In genomic region chr12:31959051-31959700, GRCh38 we compare ENCODE assay signal across 1 cellular context.
A peak's percentile ranks its signal among the peaks of the same experiment; 100 is the strongest.
TF ChIP-seq lines count a peak whose summit lies in the region.

RESF1 (plus strand) TSS chr12:31959415; CDS start chr12:31980956, 21,541 bp downstream.

TF ChIP-seq in K562, 482 proteins besides CTCF, POLR2A, EP300 and RAD21 (continued from another document and continues in another):
- peak in 1 of 2 experiments; percentile 29; a peak in 1 of 4 replicates for TF ChIP-seq ZMIZ1 (IDR thresholded peaks at IDR 0.05; ENCODE audit: low read depth in 2 of 2, low read length in 2 of 2)
- TF ChIP-seq TCF3 (CRISPR knock-in tag; IDR thresholded peaks at IDR 0.05) = peak; percentile 49; the same call in 1 of the 2 replicates
- no peak for TF ChIP-seq THRA (IDR thresholded peaks at IDR 0.05)
- peak; percentile 96 for TF ChIP-seq HMGN3 (IDR thresholded peaks at IDR 0.05; ENCODE audit: borderline replicate concordance, extremely low read depth, insufficient read length, low read depth, low read length)
- TF ChIP-seq L3MBTL2 (IDR thresholded peaks at IDR 0.05) = peak; percentile 87
- no peak for TF ChIP-seq NR0B1 (IDR thresholded peaks at IDR 0.05; ENCODE audit: partially characterized antibody)
- TF ChIP-seq NEUROD1 (IDR thresholded peaks at IDR 0.05; ENCODE audit: borderline replicate concordance, low read depth, low read length, partially characterized antibody) = peak; percentile 89
- peak; percentile 74 for TF ChIP-seq XRCC5 (IDR thresholded peaks at IDR 0.05; ENCODE audit: low read depth, low read length)
- TF ChIP-seq THAP12 (CRISPR knock-in tag; IDR thresholded peaks at IDR 0.05) = peak; percentile 58; the same call in 1 of the 2 replicates
- peak in 1 of 2 experiments; percentile 49; a peak in 2 of 4 replicates for TF ChIP-seq HDAC1 (IDR thresholded peaks at IDR 0.05)
- TF ChIP-seq POLR2H (tag; IDR thresholded peaks at IDR 0.05; ENCODE audit: low read depth) = peak; percentile 54
- peak in 1 of 2 experiments; percentile 8; a peak in 1 of 4 replicates for TF ChIP-seq FOXK2 (conservative IDR thresholded peaks at IDR 0.05 in 1 of 2, IDR thresholded peaks at IDR 0.05 in 1 of 2; ENCODE audit: low read depth in 2 of 2)
- no peak for TF ChIP-seq ZC3H11A (IDR thresholded peaks at IDR 0.05; ENCODE audit: low read depth, low read length)
- TF ChIP-seq SMARCE1 (IDR thresholded peaks at IDR 0.05) = peak; percentile 64
- no peak; the same call in 1 of the 2 replicates for TF ChIP-seq SP1 (CRISPR knock-in tag; IDR thresholded peaks at IDR 0.05)
- 0 out of 4 replicates have a peak, but pooled peaks of 1 of the 2 experiments have one; percentile 37 for TF ChIP-seq BCLAF1 (IDR thresholded peaks at IDR 0.05; ENCODE audit: borderline replicate concordance in 1 of 2, control insufficient read depth in 1 of 2, low read depth in 2 of 2, low read length in 1 of 2)
- TF ChIP-seq ZNF436 (CRISPR knock-in tag; IDR thresholded peaks at IDR 0.05) = no peak
- 0 out of 2 replicates have a peak, but pooled peaks have one; percentile 62 for TF ChIP-seq GATAD2A (IDR thresholded peaks at IDR 0.05)
- TF ChIP-seq TEAD1 (CRISPR knock-in tag; IDR thresholded peaks at IDR 0.05) = peak in 1 of 2 experiments; percentile 36; a peak in 3 of 4 replicates
- peak; percentile 67; the same call in 1 of the 2 replicates for TF ChIP-seq SIN3B (IDR thresholded peaks at IDR 0.05; ENCODE audit: low read depth)
- 0 out of 2 replicates have a peak, but pooled peaks have one; percentile 39 for TF ChIP-seq ZNF766 (CRISPR knock-in tag; conservative IDR thresholded peaks at IDR 0.05)
- no peak; the same call in 1 of the 2 replicates for TF ChIP-seq ARID4B (CRISPR knock-in tag; IDR thresholded peaks at IDR 0.05)
- peak; percentile 86 for TF ChIP-seq ELF1 (tag; IDR thresholded peaks at IDR 0.05)
- peak; percentile 67; the same call in 1 of the 2 replicates for TF ChIP-seq LEF1 (IDR thresholded peaks at IDR 0.05)
- TF ChIP-seq SOX6 (IDR thresholded peaks at IDR 0.05) = peak; percentile 78
- peak; percentile 63 for TF ChIP-seq VEZF1 (CRISPR knock-in tag; IDR thresholded peaks at IDR 0.05)
- TF ChIP-seq MAFK (IDR thresholded peaks at IDR 0.05; ENCODE audit: low read length) = peak; percentile 97
- peak; percentile 43 for TF ChIP-seq TAF9B (IDR thresholded peaks at IDR 0.05; ENCODE audit: partially characterized antibody)
- no peak for TF ChIP-seq ERF (CRISPR knock-in tag; IDR thresholded peaks at IDR 0.05)
- peak; percentile 99 for TF ChIP-seq MAFG (tag; conservative IDR thresholded peaks at IDR 0.05)
- TF ChIP-seq SMAD4 (CRISPR knock-in tag; conservative IDR thresholded peaks at IDR 0.05) = peak; percentile 81
- 0 out of 2 replicates have a peak, but pooled peaks have one; percentile 39 for TF ChIP-seq ZBED1 (IDR thresholded peaks at IDR 0.05)
- 0 out of 2 replicates have a peak, but pooled peaks have one; percentile 50 for TF ChIP-seq MYNN (IDR thresholded peaks at IDR 0.05)
- no peak for TF ChIP-seq MYNN (CRISPR knock-in tag; IDR thresholded peaks at IDR 0.05)
- TF ChIP-seq ZNF79 (CRISPR knock-in tag; IDR thresholded peaks at IDR 0.05; ENCODE audit: low read depth) = no peak
- peak; percentile 38; the same call in 1 of the 2 replicates for TF ChIP-seq ARID3A (IDR thresholded peaks at IDR 0.05; ENCODE audit: borderline replicate concordance, low read depth, low read length)
- TF ChIP-seq E2F6 (IDR thresholded peaks at IDR 0.05; ENCODE audit: borderline replicate concordance in 1 of 2, extremely low read depth in 1 of 2, insufficient read depth in 1 of 2, insufficient read length in 1 of 2, low read depth in 1 of 2, low read length in 1 of 2, poor library complexity in 1 of 2, severe bottlenecking in 1 of 2) = peak; percentile 45 to 56
- no peak for TF ChIP-seq ILF3 (IDR thresholded peaks at IDR 0.05; ENCODE audit: borderline replicate concordance)
- peak; percentile 93 for TF ChIP-seq TOE1 (IDR thresholded peaks at IDR 0.05; ENCODE audit: borderline replicate concordance)
- no peak for TF ChIP-seq TOE1 (CRISPR knock-in tag; IDR thresholded peaks at IDR 0.05; ENCODE audit: borderline replicate concordance, low read depth)
- no peak for TF ChIP-seq ZNF830 (CRISPR knock-in tag; IDR thresholded peaks at IDR 0.05)
